ENCODE assay signal across 22 cellular contexts in the genomic region with DNA sequence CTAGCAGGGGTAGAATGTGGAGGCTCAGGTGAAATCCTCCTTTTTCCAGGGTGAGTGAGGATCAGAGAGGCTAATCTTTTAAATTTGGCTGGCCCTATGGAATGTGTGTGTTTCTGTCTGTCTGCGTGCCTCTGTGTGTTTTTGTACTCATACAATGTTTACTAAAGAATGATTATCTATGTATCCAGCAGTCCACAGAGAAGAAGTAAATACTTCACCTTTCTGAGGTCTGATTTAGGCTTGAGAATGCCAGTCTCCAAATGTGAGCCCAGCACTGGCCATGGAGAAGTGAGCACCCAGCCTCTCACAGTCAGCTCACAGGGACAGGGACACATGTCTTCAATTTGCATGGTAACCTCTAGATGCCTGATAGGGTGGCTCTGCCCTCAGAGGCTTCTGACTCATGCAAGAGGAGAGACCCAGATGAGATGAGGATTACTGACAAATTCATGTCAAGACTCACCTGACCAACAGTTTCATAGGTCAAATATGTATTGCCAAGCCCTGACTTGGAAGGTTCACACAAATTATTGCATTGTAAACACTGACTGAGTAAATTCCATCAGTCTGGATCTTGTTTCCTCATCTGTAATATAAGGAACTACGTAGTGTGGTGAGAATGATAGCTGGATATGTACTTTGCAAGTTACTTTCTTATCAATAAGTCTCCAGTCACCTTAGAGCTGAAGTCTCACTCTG. TPM values are rescaled to one million over a fixed set of nuclear protein-coding genes. Genes with fewer than 3 reads are reported as not detected.
DNase-seq lines count a peak whose midpoint lies in the region; TF ChIP-seq lines count a peak whose summit lies in the region.
"Had no signal": no experiment of that assay in that cellular context is flagged by ENCODE, and none has a peak within 500 bp of the region (broad histone marks: within the 10 kb centered on the region; RNA-seq: fewer than 3 reads in every experiment).

No MANE protein-coding gene starts in this region.

- TF ChIP-seq CTCF in HFF-Myc (IDR thresholded peaks at IDR 0.05; ENCODE audit: low read depth, low read length, missing control alignments) (no peak), colonic mucosa (IDR thresholded peaks at IDR 0.05) (no peak), sigmoid colon (IDR thresholded peaks at IDR 0.05) (no peak)

- TF ChIP-seq EP300 in sigmoid colon (IDR thresholded peaks at IDR 0.05) = no peak

- 34 to 76% methylated on average over 2 of the region's 2 CpGs for WGBS in sigmoid colon, 2 donors

- in situ Hi-C loops in ACHN (cut with HindIII; ENCODE audit: low pct_ligation_motif_present, low pct_unique_long_range_greater_than_20kb, low sequenced_read_pairs) = no loop called here

- no peaks in the 10 kb centered on the region for H3K4me1 ChIP-seq in colonic mucosa
- H3K4me1 ChIP-seq in sigmoid colon = no peaks in the 10 kb centered on the region

- H3K27me3 ChIP-seq in colonic mucosa = no peaks in the 10 kb centered on the region
- H3K27me3 ChIP-seq in sigmoid colon = no peaks in the 10 kb centered on the region
- H3K27me3 ChIP-seq: heart left ventricle, suprapubic skin had no signal

- H3K9ac ChIP-seq in colonic mucosa (ENCODE audit: low read depth in 2 of 2, low read length in 2 of 2) = no peak overlapping the region

- H3K36me3 ChIP-seq in colonic mucosa (no peaks in the 10 kb centered on the region), sigmoid colon (no peaks in the 10 kb centered on the region)
- H3K36me3 ChIP-seq: neutrophil, WERI-Rb-1 had no signal

- peak; percentile 10 for DNase-seq in HFF-Myc (ENCODE audit: extremely low read depth, low read depth)
- DNase-seq in RPMI7951 (ENCODE audit: low read depth) = peak; percentile 18
- peak; percentile 28 for DNase-seq in colonic mucosa
- DNase-seq in renal cortical epithelial cell (ENCODE audit: low read depth) = peak; percentile 18
- DNase-seq in ACHN = no peak
- no peak for DNase-seq in sigmoid colon
- DNase-seq in NCI-H2029 (lab: John Stamatoyannopoulos, UW) = no peak
- DNase-seq: activated CD4-positive, alpha-beta T cell treated with anti-CD3 and anti-CD28 coated beads, Interleukin-2, amount 50 U/mL, for 4 hours; activated naive CD4-positive, alpha-beta T cell; activated T-cell treated with anti-CD3 and anti-CD28 coated beads, Interleukin-2, amount 50 U/mL, for 1 hour; amygdala; effector CD4-positive, alpha-beta T cell; heart left ventricle; NCI-H1694; NCI-H82; stimulated activated CD4-positive, alpha-beta T cell treated with anti-CD3 and anti-CD28 coated beads, Interleukin-12 subunit alpha, Interleukin-12 subunit beta, amount 100 ng/mL, for 4 hours; SW 1271; WERI-Rb-1 had no signal

- peak overlapping the region; percentile 13 for H3K27ac ChIP-seq in colonic mucosa
- no peak overlapping the region for H3K27ac ChIP-seq in sigmoid colon
- H3K27ac ChIP-seq: heart left ventricle, neutrophil, suprapubic skin, WERI-Rb-1 had no signal

- H3K4me3 ChIP-seq in HFF-Myc (replicated peaks; ENCODE audit: low read depth, low read length) = no peak overlapping the region
- H3K4me3 ChIP-seq in colonic mucosa = no peak overlapping the region
- H3K4me3 ChIP-seq in sigmoid colon = no peak overlapping the region
- H3K4me3 ChIP-seq: heart left ventricle, suprapubic skin had no signal

- intact Hi-C loops in colonic mucosa (cut with DNase I) (no loop called here), sigmoid colon (cut with DNase I) (no loop called here)

- H3K9me3 ChIP-seq in colonic mucosa = no peaks in the 10 kb centered on the region
- H3K9me3 ChIP-seq in sigmoid colon = no peaks in the 10 kb centered on the region
- H3K9me3 ChIP-seq: heart left ventricle, neutrophil, suprapubic skin had no signal

- TF ChIP-seq POLR2A in sigmoid colon (IDR thresholded peaks at IDR 0.05) = no peak

RNA-seq across cellular contexts. Expression of gene ENTPD3, which starts 31.0 kb away (rescaled TPM):
- not detected in 2 replicates for total RNA-seq in RPMI7951 (2014; rRNA removed; shearing (Covaris generic))
- total RNA-seq in colonic mucosa (1 to 10 TPM in 1 of 2 donors, under 1 TPM in 1; 0.22 to 2.3 TPM), renal cortical epithelial cell (0.17 and 0.99 TPM in 2 replicates), sigmoid colon (10 to 100 TPM in 1 of 4 donors, 1 to 10 TPM in 3; 4.9 to 13.9 (median 5.9) TPM)
- polyA plus RNA-seq in sigmoid colon = 1 to 10 TPM; 1.2 to 4.6 (median 2.5) TPM
- total RNA-seq: Daoy had no signal
- polyA plus RNA-seq: liver had no signal

RNA-seq across cellular contexts. Expression of gene RPL14, which starts 39.1 kb away (rescaled TPM):
- total RNA-seq in RPMI7951 (2014; rRNA removed; shearing (Covaris generic)) = 458 and 469 TPM in 2 replicates
- total RNA-seq in colonic mucosa = 1,000 to 10,000 TPM; 1,699 to 1,906 TPM
- 347 and 384 TPM in 2 replicates for total RNA-seq in renal cortical epithelial cell
- total RNA-seq in sigmoid colon = 100 to 1,000 TPM; 447 to 619 (median 549) TPM
- polyA plus RNA-seq in sigmoid colon = 1,000 to 10,000 TPM; 1,034 to 1,712 (median 1,302) TPM

RNA-seq across cellular contexts. Expression of gene ZNF619, which starts 58.9 kb away (rescaled TPM):
- 6.3 and 7.6 TPM in 2 replicates for total RNA-seq in RPMI7951 (2014; rRNA removed; shearing (Covaris generic))
- total RNA-seq in colonic mucosa (1 to 10 TPM; 6.2 to 7.7 TPM), renal cortical epithelial cell (4.0 and 8.9 TPM in 2 replicates), sigmoid colon (1 to 10 TPM; 3.4 to 5.1 (median 4.5) TPM)
- polyA plus RNA-seq in sigmoid colon = 1 to 10 TPM; 1.2 to 2.6 (median 1.6) TPM

Comparison
In these comparisons a context has a peak if more than half of its experiments do, and no peak if none do; other contexts are left out.
1. DNase-seq: peak in HFF-Myc (single experiment), RPMI7951 (single experiment), colonic mucosa (single experiment) and renal cortical epithelial cell (single experiment); none in ACHN (single experiment), sigmoid colon (single experiment) and NCI-H2029 (single experiment).